ENCODE assay signal across 8 cellular contexts in genomic region chr1:1658583-1659549, GRCh38. TPM values are rescaled to one million over a fixed set of nuclear protein-coding genes. Genes with fewer than 3 reads are reported as not detected.
DNase-seq lines count a peak whose midpoint lies in the region; ATAC-seq and TF ChIP-seq lines count a peak whose summit lies in the region.
"Not testable (repeated sequence)": the region's sequence is repeated elsewhere in the genome, so short reads cannot be mapped to it uniquely, and the experiment has no call there.

Gene CDK11B (minus strand): TSS chr1:1659004. CDS start chr1:1657485, 1,519 bp downstream.

- H3K27ac Mint-ChIP-seq in activated naive CD4-positive, alpha-beta T cell treated with anti-CD3 and anti-CD28 coated beads, Interleukin-2, amount 50 U/mL, for 72 hours = peak within 1 kb of the TSS; percentile 98 to 99

- H3K9me3 ChIP-seq in osteoblast (ENCODE audit: low read depth, low read length); thoracic aorta: not testable (repeated sequence)

- peak within 1 kb of the TSS; percentile 69 for H3K4me2 ChIP-seq in osteoblast (ENCODE audit: insufficient read depth, low read length)

- H2AFZ ChIP-seq in osteoblast (ENCODE audit: low read length) = peak within 1 kb of the TSS; percentile 68

- H3K79me2 ChIP-seq in osteoblast (ENCODE audit: insufficient read depth, low read length) = peaks cover 16% of the 10 kb centered on the region

- not testable (repeated sequence) for H3K36me3 Mint-ChIP-seq in activated naive CD4-positive, alpha-beta T cell treated with anti-CD3 and anti-CD28 coated beads, Interleukin-2, amount 50 U/mL, for 72 hours

- H3K36me3 ChIP-seq in osteoblast (ENCODE audit: insufficient read depth, low read length) (peaks cover 14% of the 10 kb centered on the region), thoracic aorta (peaks cover 25% of the 10 kb centered on the region)

- DNase-seq in GM10266 (ENCODE audit: extremely low spot score) (peak; percentile 94), NCI-H1092 treated with DMSO at 0.1 percent for 48 hours (lab: John Stamatoyannopoulos, UW) (peak; percentile 65), SKM-1 (lab: John Stamatoyannopoulos, UW; ENCODE audit: unreplicated experiment) (peak; percentile 85), glomerular endothelial cell (ENCODE audit: extremely low read depth, low read depth, low spot score) (peak; percentile 68), osteoblast (ENCODE audit: insufficient read length, low spot score, missing footprints) (peak; percentile 97), thoracic aorta (ENCODE audit: low spot score) (peak; percentile 46)
- DNase-seq in activated naive CD4-positive, alpha-beta T cell treated with anti-CD3 and anti-CD28 coated beads, Interleukin-2, amount 50 U/mL, for 72 hours (ENCODE audit: low spot score in 2 of 2) = peak; percentile 92 to 99

- H3K4me1 ChIP-seq in osteoblast (ENCODE audit: insufficient read depth, low read length); thoracic aorta (ENCODE audit: control insufficient read depth in 1 of 2, low read depth in 2 of 2): not testable (repeated sequence)

- not testable (repeated sequence) for H4K20me1 ChIP-seq in osteoblast (ENCODE audit: insufficient read depth, low read length)

- H3K27ac ChIP-seq in osteoblast (ENCODE audit: low read depth, low read length) (peak within 1 kb of the TSS; percentile 93), thoracic aorta (peak within 1 kb of the TSS; percentile 92 to 100)

- H3K4me3 ChIP-seq in osteoblast (ENCODE audit: insufficient read depth, low read length) = peak within 1 kb of the TSS; percentile 79
- H3K4me3 ChIP-seq in thoracic aorta = peak within 1 kb of the TSS; percentile 73

- not testable (repeated sequence) for H3K9me3 Mint-ChIP-seq in activated naive CD4-positive, alpha-beta T cell treated with anti-CD3 and anti-CD28 coated beads, Interleukin-2, amount 50 U/mL, for 72 hours

- H3K27me3 ChIP-seq in osteoblast (ENCODE audit: insufficient read depth, low read length); thoracic aorta (replicated peaks; ENCODE audit: insufficient read depth): not testable (repeated sequence)

- TF ChIP-seq CTCF in GM10266 (IDR thresholded peaks at IDR 0.05; ENCODE audit: control insufficient read depth, insufficient read depth, low read depth, missing control alignments); osteoblast (IDR thresholded peaks at IDR 0.05; ENCODE audit: extremely low read depth, low read depth, low read length): not testable (repeated sequence)
- TF ChIP-seq CTCF in thoracic aorta (IDR thresholded peaks at IDR 0.05) = peak; percentile 51

- ATAC-seq in HG02623 (IDR thresholded peaks at IDR 0.05; ENCODE audit: unreplicated experiment) (peak; percentile 91), thoracic aorta (ENCODE audit: insufficient number of reproducible peaks, low FRiP score, low read depth) (peak; percentile 83)
- peak; percentile 96 to 98 for ATAC-seq in activated naive CD4-positive, alpha-beta T cell treated with anti-CD3 and anti-CD28 coated beads, Interleukin-2, amount 50 U/mL, for 72 hours

RNA-seq across cellular contexts. Expression of gene CDK11B, which starts in this region (rescaled TPM):
- total RNA-seq in activated naive CD4-positive, alpha-beta T cell treated with anti-CD3 and anti-CD28 coated beads, Interleukin-2, amount 50 U/mL, for 72 hours = 10 to 100 TPM; 32.7 to 41.0 TPM
- total RNA-seq in glomerular endothelial cell (13.5 and 24.3 TPM in 2 replicates), osteoblast (5.3 and 5.8 TPM in 2 replicates), thoracic aorta (10 to 100 TPM; 17.7 to 19.1 TPM)

Comparison
In these comparisons a context has a peak if more than half of its experiments do, and no peak if none do; other contexts are left out.
1. Peak in every context shown above with its lines: DNase-seq, ATAC-seq, H3K4me3 ChIP-seq and H3K27ac ChIP-seq.
2. DNase-seq: peak in every context shown above with its lines; median percentile 97 in osteoblast; 96 in activated naive CD4-positive, alpha-beta T cell treated with anti-CD3 and anti-CD28 coated beads, Interleukin-2, amount 50 U/mL, for 72 hours; 94 in GM10266; 85 in SKM-1; 68 in glomerular endothelial cell; 65 in NCI-H1092 treated with DMSO at 0.1 percent for 48 hours; 46 in thoracic aorta.